In the genomic region with DNA sequence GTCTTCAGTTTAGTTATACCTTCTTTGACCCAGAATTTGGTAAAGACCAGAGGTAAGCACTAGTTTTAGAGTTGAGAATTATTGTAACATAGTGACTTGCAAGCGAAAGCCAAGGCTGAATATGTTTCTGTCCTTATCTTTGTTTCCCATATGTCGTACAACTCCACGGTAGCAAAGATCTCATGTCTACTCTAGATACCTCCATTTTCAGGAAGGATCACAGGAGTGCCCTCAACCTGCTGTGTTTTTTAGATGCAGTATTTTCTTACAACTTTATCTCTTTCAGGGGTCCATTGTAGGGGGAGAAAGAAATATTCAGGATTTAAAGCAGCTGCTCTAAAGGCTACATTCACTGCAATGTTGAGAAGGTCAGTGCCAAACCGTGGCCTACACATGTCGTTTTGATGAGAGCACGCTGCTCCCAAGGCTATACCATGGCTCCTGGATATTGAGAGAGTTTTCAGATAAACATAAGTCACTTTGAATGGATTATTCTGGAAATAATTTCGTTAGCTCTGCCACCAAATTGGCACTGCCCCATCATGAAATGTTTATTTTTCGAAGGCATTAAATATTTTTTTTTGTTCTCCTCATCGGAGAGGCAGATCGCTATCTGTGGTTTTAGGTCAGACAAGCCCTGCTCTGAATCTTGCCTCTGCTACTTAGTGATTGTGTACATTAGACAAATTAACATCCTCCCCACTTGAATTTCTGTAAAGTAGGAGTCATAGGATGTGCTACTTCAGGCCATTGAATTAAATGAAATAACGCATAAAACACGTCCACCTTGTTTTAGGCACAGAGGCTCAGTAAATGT, we compare ENCODE assay signal across 9 cellular contexts. TPM values are rescaled to one million over a fixed set of nuclear protein-coding genes. Genes with fewer than 3 reads are reported as not detected.
DNase-seq lines count a peak whose midpoint lies in the region; ATAC-seq and TF ChIP-seq lines count a peak whose summit lies in the region.
"Had no signal": no experiment of that assay in that cellular context is flagged by ENCODE, and none has a peak within 500 bp of the region (broad histone marks: within the 10 kb centered on the region; RNA-seq: fewer than 3 reads in every experiment).

No MANE protein-coding gene starts in this region.

- H3K9me3 ChIP-seq in T-helper 17 cell (ENCODE audit: control insufficient read depth, low read length, poor library complexity, severe bottlenecking): no peaks in the 10 kb centered on the region

- H3K27me3 Mint-ChIP-seq in T-helper 17 cell (no peaks in the 10 kb centered on the region), glutamatergic neuron (ENCODE audit: unreplicated experiment) (no peaks in the 10 kb centered on the region)

- DNase-seq in GF-D8 (lab: John Stamatoyannopoulos, UW): peak; percentile 27
- DNase-seq in T-helper 17 cell: no peak
- DNase-seq in glutamatergic neuron: no peak
- DNase-seq in omental fat pad (ENCODE audit: low spot score): no peak
- no peak for DNase-seq in AG20443 (ENCODE audit: low spot score)
- DNase-seq: kidney had no signal

- peak overlapping the region; percentile 96 for H3K27ac Mint-ChIP-seq in T-helper 17 cell
- no peak overlapping the region for H3K27ac Mint-ChIP-seq in glutamatergic neuron (ENCODE audit: unreplicated experiment)

- H3K4me1 ChIP-seq in ACC112 (ENCODE audit: control insufficient read depth, insufficient read depth, low read length, unreplicated experiment): peaks cover 29% of the 10 kb centered on the region

- peaks cover 40% of the 10 kb centered on the region for H3K79me2 ChIP-seq in ACC112 (ENCODE audit: control insufficient read depth, insufficient read depth, low read length, unreplicated experiment)

- H3K36me3 Mint-ChIP-seq in T-helper 17 cell (ENCODE audit: low read depth) (no peaks in the 10 kb centered on the region), glutamatergic neuron (ENCODE audit: unreplicated experiment) (no peaks in the 10 kb centered on the region)

- ATAC-seq in T-helper 17 cell (no peak), HG03442 (IDR thresholded peaks at IDR 0.05; ENCODE audit: unreplicated experiment) (no peak), GM21390 (IDR thresholded peaks at IDR 0.05; ENCODE audit: unreplicated experiment) (no peak), omental fat pad (ENCODE audit: low FRiP score) (no peak)

- H3K4me1 Mint-ChIP-seq in T-helper 17 cell (peaks cover 37% of the 10 kb centered on the region), glutamatergic neuron (ENCODE audit: low read depth, unreplicated experiment) (peaks cover 25% of the 10 kb centered on the region)

- H3K9me3 Mint-ChIP-seq in glutamatergic neuron (ENCODE audit: unreplicated experiment): peaks cover 1% of the 10 kb centered on the region

- TF ChIP-seq CTCF in glutamatergic neuron (IDR thresholded peaks at IDR 0.05; ENCODE audit: partially characterized antibody, unreplicated experiment) (no peak), omental fat pad (IDR thresholded peaks at IDR 0.05) (no peak)

- no peak overlapping the region for H2AFZ ChIP-seq in ACC112 (ENCODE audit: low read length, unreplicated experiment)

- no peak overlapping the region for H3K27ac ChIP-seq in ACC112 (ENCODE audit: low read depth, low read length)

- no peaks in the 10 kb centered on the region for H3K27me3 ChIP-seq in ACC112 (ENCODE audit: insufficient read depth, low read length)

- no peaks in the 10 kb centered on the region for H3K36me3 ChIP-seq in ACC112 (ENCODE audit: insufficient read depth, low read length)

- H3K4me3 Mint-ChIP-seq in T-helper 17 cell: peak overlapping the region; percentile 91
- peak overlapping the region; percentile 97 for H3K4me3 Mint-ChIP-seq in glutamatergic neuron (ENCODE audit: unreplicated experiment)

- peak overlapping the region; percentile 92 for H3K4me3 ChIP-seq in ACC112 (ENCODE audit: low read depth, low read length)

RNA-seq across cellular contexts. Expression of gene RHBDD1, which starts 2.1 kb away (rescaled TPM):
- total RNA-seq in T-helper 17 cell (10 to 100 TPM; 41.5 to 42.0 TPM), glutamatergic neuron (ENCODE audit: unreplicated experiment) (29.9 TPM), omental fat pad (10 to 100 TPM; 12.1 to 21.6 (median 19.3) TPM)

RNA-seq across cellular contexts. Expression of gene IRS1, which starts 38.4 kb away (rescaled TPM):
- 1 to 10 TPM in 1 of 2 donors, under 1 TPM in 1; 0.90 to 6.2 TPM for total RNA-seq in T-helper 17 cell
- 8.1 TPM for total RNA-seq in glutamatergic neuron (ENCODE audit: unreplicated experiment)
- total RNA-seq in omental fat pad: 10 to 100 TPM; 14.3 to 16.2 (median 15.5) TPM
